In genomic region chr6:39035689-39036088, GRCh38 we compare ENCODE assay signal across 39 cellular contexts. TPM values are rescaled to one million over a fixed set of nuclear protein-coding genes. Genes with fewer than 3 reads are reported as not detected.
"Had no signal": no experiment of that assay in that cellular context is flagged by ENCODE, and none has a peak within 500 bp of the region (broad histone marks: within the 10 kb centered on the region; RNA-seq: fewer than 3 reads in every experiment).

No MANE protein-coding gene starts in this region.

- H3K9me3 ChIP-seq: esophagus squamous epithelium, gastroesophageal sphincter, heart right ventricle had no signal

- H3K27ac ChIP-seq: brain microvascular endothelial cell, epithelial cell of prostate, esophagus squamous epithelium, gastroesophageal sphincter, heart right ventricle, WERI-Rb-1 had no signal

- H3K4me3 ChIP-seq: esophagus squamous epithelium, gastroesophageal sphincter, heart right ventricle had no signal

- DNase-seq: activated B cell treated with CpG ODN at 0.5 μM for 24 hours; activated CD4-positive, alpha-beta T cell treated with anti-CD3 and anti-CD28 coated beads for 48 hours; activated CD4-positive, alpha-beta T cell treated with anti-CD3 and anti-CD28 coated beads, Interleukin-2, amount 50 U/mL, for 1 hour; activated CD4-positive, alpha-beta T cell treated with anti-CD3 and anti-CD28 coated beads, Interleukin-2, amount 50 U/mL, for 48 hours; activated CD8-positive, alpha-beta memory T cell treated with anti-CD3 and anti-CD28 coated beads for 24 hours; activated CD8-positive, alpha-beta T cell treated with anti-CD3 and anti-CD28 coated beads for 36 hours; activated effector memory CD4-positive, alpha-beta T cell treated with Interleukin-2 at 50 U/mL for 16 hours; activated gamma-delta T cell treated with Interleukin-2 at 50 U/mL for 16 hours; activated naive CD4-positive, alpha-beta T cell treated with anti-CD3 and anti-CD28 coated beads, Interleukin-2, amount 50 U/mL, for 16 hours; activated naive CD4-positive, alpha-beta T cell treated with Interleukin-2 at 50 U/mL for 16 hours; activated T-cell treated with anti-CD3 and anti-CD28 coated beads, Interleukin-2, amount 50 U/mL, for 4 hours; amniotic stem cell; anterior cingulate cortex; brain microvascular endothelial cell; cortex of kidney; dermis blood vessel endothelial cell; effector CD4-positive, alpha-beta T cell; effector memory CD8-positive, alpha-beta T cell; esophagus squamous epithelium; foreskin melanocyte; heart right ventricle; T-helper 17 cell; T1000; WERI-Rb-1 had no signal

- H3K27ac Mint-ChIP-seq: activated B cell treated with CpG ODN at 0.5 μM for 24 hours; activated CD8-positive, alpha-beta T cell treated with anti-CD3 and anti-CD28 coated beads for 36 hours; activated naive CD8-positive, alpha-beta T cell; activated T-helper 17 cell treated with anti-CD3 and anti-CD28 coated beads, Interleukin-2, amount 50 U/mL, for 72 hours; effector memory CD8-positive, alpha-beta T cell; T-helper 17 cell; T-helper 2 cell treated with Interferon-gamma antibody and Interleukin-4, amounts not matched to agents 5 μg/mL and 100 μg/mL, for 36 hours had no signal

- H3K9me3 Mint-ChIP-seq: activated B cell treated with CpG ODN at 0.5 μM for 24 hours; activated CD8-positive, alpha-beta T cell treated with anti-CD3 and anti-CD28 coated beads for 36 hours; activated T-cell treated with anti-CD3 and anti-CD28 coated beads, Interleukin-2, amount 50 U/mL, for 4 hours; activated T-helper 17 cell treated with anti-CD3 and anti-CD28 coated beads, Interleukin-2, amount 50 U/mL, for 72 hours; central memory CD8-positive, alpha-beta T cell; effector memory CD8-positive, alpha-beta T cell; T-helper 2 cell treated with Interferon-gamma antibody and Interleukin-4, amounts not matched to agents 5 μg/mL and 100 μg/mL, for 36 hours had no signal

- ATAC-seq: activated CD4-positive, CD25-positive, alpha-beta regulatory T cell treated with anti-CD3 and anti-CD28 coated beads, Interleukin-2, amount 50 U/mL, for 24 hours; activated CD8-positive, alpha-beta T cell treated with anti-CD3 and anti-CD28 coated beads for 36 hours; activated T-cell treated with anti-CD3 and anti-CD28 coated beads, Interleukin-2, amount 50 U/mL, for 4 hours; activated T-helper 17 cell treated with anti-CD3 and anti-CD28 coated beads, Interleukin-2, amount 50 U/mL, for 72 hours; effector memory CD8-positive, alpha-beta T cell; gastroesophageal sphincter; heart right ventricle; T-helper 17 cell had no signal

- H3K4me1 ChIP-seq: esophagus squamous epithelium, gastroesophageal sphincter had no signal

- H3K36me3 ChIP-seq: brain microvascular endothelial cell, esophagus squamous epithelium, gastroesophageal sphincter, heart right ventricle, WERI-Rb-1 had no signal

- H3K4me1 Mint-ChIP-seq: activated B cell treated with CpG ODN at 0.5 μM for 24 hours; activated T-helper 17 cell treated with anti-CD3 and anti-CD28 coated beads, Interleukin-2, amount 50 U/mL, for 72 hours; central memory CD8-positive, alpha-beta T cell had no signal

- H3K36me3 Mint-ChIP-seq: activated naive CD8-positive, alpha-beta T cell had no signal

- H3K4me3 Mint-ChIP-seq: activated B cell treated with CpG ODN at 0.5 μM for 24 hours; activated CD8-positive, alpha-beta T cell treated with anti-CD3 and anti-CD28 coated beads for 36 hours; activated naive CD8-positive, alpha-beta T cell; activated T-cell treated with anti-CD3 and anti-CD28 coated beads, Interleukin-2, amount 50 U/mL, for 4 hours; activated T-helper 17 cell treated with anti-CD3 and anti-CD28 coated beads, Interleukin-2, amount 50 U/mL, for 72 hours; central memory CD8-positive, alpha-beta T cell; effector memory CD8-positive, alpha-beta T cell; T-helper 17 cell; T-helper 2 cell treated with Interferon-gamma antibody and Interleukin-4, amounts not matched to agents 5 μg/mL and 100 μg/mL, for 36 hours had no signal

RNA-seq across cellular contexts. Expression of gene GLP1R, which starts 12.9 kb away (rescaled TPM):
- total RNA-seq: activated B cell treated with CpG ODN at 0.5 μM for 24 hours; activated T-helper 17 cell treated with anti-CD3 and anti-CD28 coated beads, Interleukin-2, amount 50 U/mL, for 72 hours; astrocyte; bronchial epithelial cell; chondrocyte; dermis blood vessel endothelial cell; endothelial cell of umbilical vein; fibroblast of lung; fibroblast of villous mesenchyme; glomerular endothelial cell; T-helper 17 cell had no signal
- polyA plus RNA-seq: endothelial cell of umbilical vein, esophagus, fibroblast of lung had no signal
